Comparison of ENCODE assay signal across 1 cellular context in the genomic region with DNA sequence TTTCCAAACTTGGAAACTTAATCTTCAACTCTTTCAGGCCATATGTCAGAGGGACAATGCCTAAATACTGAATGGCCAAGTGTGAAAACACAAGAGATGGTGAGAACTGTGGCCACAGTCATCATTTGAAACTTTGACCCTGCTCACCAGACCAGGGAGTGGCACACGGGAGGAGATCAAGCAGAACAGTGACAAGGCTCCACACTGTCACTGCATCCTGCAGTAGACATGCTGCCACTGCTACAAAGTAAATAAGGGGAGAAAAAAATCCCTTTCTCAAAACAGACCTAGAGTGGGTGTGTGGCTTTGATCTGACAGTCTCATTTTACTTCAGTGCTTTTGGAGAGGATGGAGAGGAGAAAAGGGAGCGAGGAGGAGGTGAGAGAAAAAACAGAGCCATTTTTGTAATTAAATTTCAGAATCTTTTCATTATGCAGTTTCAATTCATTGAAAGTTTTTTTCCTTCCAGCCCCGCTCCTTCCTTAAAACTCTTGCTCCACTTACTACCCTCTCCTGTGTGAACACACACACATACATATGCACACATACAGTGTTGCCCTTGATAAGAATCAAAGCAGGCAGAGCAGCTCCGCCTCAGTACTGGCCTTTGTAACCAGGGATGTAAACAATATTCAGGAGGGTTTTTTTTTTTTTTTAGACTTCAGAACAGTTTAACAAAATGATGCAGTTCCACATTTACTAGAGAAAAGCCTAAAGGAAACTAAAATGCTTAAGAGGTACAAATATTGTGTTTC.
A peak's percentile ranks its signal among the peaks of the same experiment; 100 is the strongest.
TF ChIP-seq lines count a peak whose summit lies in the region.

No MANE protein-coding gene starts in this region.

TF ChIP-seq in GM12878, 131 proteins besides CTCF, POLR2A, EP300 and RAD21 (continued from another document and continues in another):
- TF ChIP-seq ZNF207 (IDR thresholded peaks at IDR 0.05; ENCODE audit: borderline replicate concordance) (no peak), HDAC2 (IDR thresholded peaks at IDR 0.05) (no peak), CREM (IDR thresholded peaks at IDR 0.05; ENCODE audit: low read depth) (peak; percentile 48; the same call in 1 of the 2 replicates), SUPT20H (IDR thresholded peaks at IDR 0.05; ENCODE audit: borderline replicate concordance, control insufficient read depth, low read depth, low read length) (no peak), EED (IDR thresholded peaks at IDR 0.05; ENCODE audit: low read depth) (peak; percentile 61; the same call in 1 of the 2 replicates), MTA3 (IDR thresholded peaks at IDR 0.05; ENCODE audit: borderline replicate concordance, low read length) (peak; percentile 49; the same call in 1 of the 2 replicates), BCLAF1 (IDR thresholded peaks at IDR 0.05) (no peak), ZNF274 (IDR thresholded peaks at IDR 0.05; ENCODE audit: insufficient read depth, insufficient read length) (no peak), MYC (IDR thresholded peaks at IDR 0.05; ENCODE audit: insufficient read depth, insufficient read length, insufficient replicate concordance, low read length, severe bottlenecking) (no peak), EGR1 (IDR thresholded peaks at IDR 0.05; ENCODE audit: borderline replicate concordance in 1 of 2, low read depth in 2 of 2, low read length in 2 of 2) (0 out of 3 replicates have a peak, but pooled peaks of 1 of the 2 experiments have one; percentile 19), IKZF2 (IDR thresholded peaks at IDR 0.05) (peak; percentile 52 to 70; a peak in 2 of 4 replicates), POLR2AphosphoS2 (IDR thresholded peaks at IDR 0.05; ENCODE audit: low read depth, low read length) (no peak), CBFB (IDR thresholded peaks at IDR 0.05; ENCODE audit: low read depth) (0 out of 2 replicates have a peak, but pooled peaks have one; percentile 38), NR2C2 (IDR thresholded peaks at IDR 0.05; ENCODE audit: borderline replicate concordance, control insufficient read depth, insufficient read length, low read depth) (no peak), MEF2B (IDR thresholded peaks at IDR 0.05; ENCODE audit: partially characterized antibody, poor library complexity, severe bottlenecking) (no peak), PAX8 (IDR thresholded peaks at IDR 0.05) (no peak), RFX5 (IDR thresholded peaks at IDR 0.05; ENCODE audit: low read depth, low read length) (no peak), NKRF (conservative IDR thresholded peaks at IDR 0.05) (no peak), RCOR1 (conservative IDR thresholded peaks at IDR 0.05; ENCODE audit: low read depth, low read length) (no peak), CREB1 (IDR thresholded peaks at IDR 0.05; ENCODE audit: low read depth) (0 out of 2 replicates have a peak, but pooled peaks have one; percentile 34), MLLT1 (IDR thresholded peaks at IDR 0.05) (0 out of 2 replicates have a peak, but pooled peaks have one; percentile 37), CHD4 (IDR thresholded peaks at IDR 0.05) (no peak), POU2F2 (IDR thresholded peaks at IDR 0.05; ENCODE audit: borderline replicate concordance, low read depth, low read length) (no peak), PAX5 (IDR thresholded peaks at IDR 0.05; ENCODE audit: borderline replicate concordance, low read depth, low read length) (peak; percentile 83), NR2C1 (IDR thresholded peaks at IDR 0.05) (no peak), SUZ12 (IDR thresholded peaks at IDR 0.05; ENCODE audit: unreplicated experiment) (no peak), ESRRA (IDR thresholded peaks at IDR 0.05; ENCODE audit: low read length) (no peak), ELK1 (IDR thresholded peaks at IDR 0.05; ENCODE audit: low read depth, low read length) (no peak), SMC3 (IDR thresholded peaks at IDR 0.05; ENCODE audit: borderline replicate concordance, low read length) (no peak)
- TF ChIP-seq, protein P1, sequence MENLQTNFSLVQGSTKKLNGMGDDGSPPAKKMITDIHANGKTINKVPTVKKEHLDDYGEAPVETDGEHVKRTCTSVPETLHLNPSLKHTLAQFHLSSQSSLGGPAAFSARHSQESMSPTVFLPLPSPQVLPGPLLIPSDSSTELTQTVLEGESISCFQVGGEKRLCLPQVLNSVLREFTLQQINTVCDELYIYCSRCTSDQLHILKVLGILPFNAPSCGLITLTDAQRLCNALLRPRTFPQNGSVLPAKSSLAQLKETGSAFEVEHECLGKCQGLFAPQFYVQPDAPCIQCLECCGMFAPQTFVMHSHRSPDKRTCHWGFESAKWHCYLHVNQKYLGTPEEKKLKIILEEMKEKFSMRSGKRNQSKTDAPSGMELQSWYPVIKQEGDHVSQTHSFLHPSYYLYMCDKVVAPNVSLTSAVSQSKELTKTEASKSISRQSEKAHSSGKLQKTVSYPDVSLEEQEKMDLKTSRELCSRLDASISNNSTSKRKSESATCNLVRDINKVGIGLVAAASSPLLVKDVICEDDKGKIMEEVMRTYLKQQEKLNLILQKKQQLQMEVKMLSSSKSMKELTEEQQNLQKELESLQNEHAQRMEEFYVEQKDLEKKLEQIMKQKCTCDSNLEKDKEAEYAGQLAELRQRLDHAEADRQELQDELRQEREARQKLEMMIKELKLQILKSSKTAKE (IDR thresholded peaks at IDR 0.05; ENCODE audit: low read depth, poor library complexity, severe bottlenecking) = peak; percentile 68
- TF ChIP-seq, protein P2, sequence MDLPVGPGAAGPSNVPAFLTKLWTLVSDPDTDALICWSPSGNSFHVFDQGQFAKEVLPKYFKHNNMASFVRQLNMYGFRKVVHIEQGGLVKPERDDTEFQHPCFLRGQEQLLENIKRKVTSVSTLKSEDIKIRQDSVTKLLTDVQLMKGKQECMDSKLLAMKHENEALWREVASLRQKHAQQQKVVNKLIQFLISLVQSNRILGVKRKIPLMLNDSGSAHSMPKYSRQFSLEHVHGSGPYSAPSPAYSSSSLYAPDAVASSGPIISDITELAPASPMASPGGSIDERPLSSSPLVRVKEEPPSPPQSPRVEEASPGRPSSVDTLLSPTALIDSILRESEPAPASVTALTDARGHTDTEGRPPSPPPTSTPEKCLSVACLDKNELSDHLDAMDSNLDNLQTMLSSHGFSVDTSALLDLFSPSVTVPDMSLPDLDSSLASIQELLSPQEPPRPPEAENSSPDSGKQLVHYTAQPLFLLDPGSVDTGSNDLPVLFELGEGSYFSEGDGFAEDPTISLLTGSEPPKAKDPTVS (IDR thresholded peaks at IDR 0.05; ENCODE audit: low read depth, low read length) = no peak
- TF ChIP-seq, protein P3, sequence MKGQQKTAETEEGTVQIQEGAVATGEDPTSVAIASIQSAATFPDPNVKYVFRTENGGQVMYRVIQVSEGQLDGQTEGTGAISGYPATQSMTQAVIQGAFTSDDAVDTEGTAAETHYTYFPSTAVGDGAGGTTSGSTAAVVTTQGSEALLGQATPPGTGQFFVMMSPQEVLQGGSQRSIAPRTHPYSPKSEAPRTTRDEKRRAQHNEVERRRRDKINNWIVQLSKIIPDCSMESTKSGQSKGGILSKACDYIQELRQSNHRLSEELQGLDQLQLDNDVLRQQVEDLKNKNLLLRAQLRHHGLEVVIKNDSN (IDR thresholded peaks at IDR 0.05; ENCODE audit: borderline replicate concordance, extremely low read length, insufficient read depth, low read depth, low read length) = no peak
- TF ChIP-seq, protein P4, sequence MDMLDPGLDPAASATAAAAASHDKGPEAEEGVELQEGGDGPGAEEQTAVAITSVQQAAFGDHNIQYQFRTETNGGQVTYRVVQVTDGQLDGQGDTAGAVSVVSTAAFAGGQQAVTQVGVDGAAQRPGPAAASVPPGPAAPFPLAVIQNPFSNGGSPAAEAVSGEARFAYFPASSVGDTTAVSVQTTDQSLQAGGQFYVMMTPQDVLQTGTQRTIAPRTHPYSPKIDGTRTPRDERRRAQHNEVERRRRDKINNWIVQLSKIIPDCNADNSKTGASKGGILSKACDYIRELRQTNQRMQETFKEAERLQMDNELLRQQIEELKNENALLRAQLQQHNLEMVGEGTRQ (IDR thresholded peaks at IDR 0.05; ENCODE audit: borderline replicate concordance, low read depth, low read length) = no peak
- TF ChIP-seq, protein P5, sequence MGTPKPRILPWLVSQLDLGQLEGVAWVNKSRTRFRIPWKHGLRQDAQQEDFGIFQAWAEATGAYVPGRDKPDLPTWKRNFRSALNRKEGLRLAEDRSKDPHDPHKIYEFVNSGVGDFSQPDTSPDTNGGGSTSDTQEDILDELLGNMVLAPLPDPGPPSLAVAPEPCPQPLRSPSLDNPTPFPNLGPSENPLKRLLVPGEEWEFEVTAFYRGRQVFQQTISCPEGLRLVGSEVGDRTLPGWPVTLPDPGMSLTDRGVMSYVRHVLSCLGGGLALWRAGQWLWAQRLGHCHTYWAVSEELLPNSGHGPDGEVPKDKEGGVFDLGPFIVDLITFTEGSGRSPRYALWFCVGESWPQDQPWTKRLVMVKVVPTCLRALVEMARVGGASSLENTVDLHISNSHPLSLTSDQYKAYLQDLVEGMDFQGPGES (IDR thresholded peaks at IDR 0.05) = no peak
- TF ChIP-seq, protein P6, sequence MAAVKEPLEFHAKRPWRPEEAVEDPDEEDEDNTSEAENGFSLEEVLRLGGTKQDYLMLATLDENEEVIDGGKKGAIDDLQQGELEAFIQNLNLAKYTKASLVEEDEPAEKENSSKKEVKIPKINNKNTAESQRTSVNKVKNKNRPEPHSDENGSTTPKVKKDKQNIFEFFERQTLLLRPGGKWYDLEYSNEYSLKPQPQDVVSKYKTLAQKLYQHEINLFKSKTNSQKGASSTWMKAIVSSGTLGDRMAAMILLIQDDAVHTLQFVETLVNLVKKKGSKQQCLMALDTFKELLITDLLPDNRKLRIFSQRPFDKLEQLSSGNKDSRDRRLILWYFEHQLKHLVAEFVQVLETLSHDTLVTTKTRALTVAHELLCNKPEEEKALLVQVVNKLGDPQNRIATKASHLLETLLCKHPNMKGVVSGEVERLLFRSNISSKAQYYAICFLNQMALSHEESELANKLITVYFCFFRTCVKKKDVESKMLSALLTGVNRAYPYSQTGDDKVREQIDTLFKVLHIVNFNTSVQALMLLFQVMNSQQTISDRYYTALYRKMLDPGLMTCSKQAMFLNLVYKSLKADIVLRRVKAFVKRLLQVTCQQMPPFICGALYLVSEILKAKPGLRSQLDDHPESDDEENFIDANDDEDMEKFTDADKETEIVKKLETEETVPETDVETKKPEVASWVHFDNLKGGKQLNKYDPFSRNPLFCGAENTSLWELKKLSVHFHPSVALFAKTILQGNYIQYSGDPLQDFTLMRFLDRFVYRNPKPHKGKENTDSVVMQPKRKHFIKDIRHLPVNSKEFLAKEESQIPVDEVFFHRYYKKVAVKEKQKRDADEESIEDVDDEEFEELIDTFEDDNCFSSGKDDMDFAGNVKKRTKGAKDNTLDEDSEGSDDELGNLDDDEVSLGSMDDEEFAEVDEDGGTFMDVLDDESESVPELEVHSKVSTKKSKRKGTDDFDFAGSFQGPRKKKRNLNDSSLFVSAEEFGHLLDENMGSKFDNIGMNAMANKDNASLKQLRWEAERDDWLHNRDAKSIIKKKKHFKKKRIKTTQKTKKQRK (IDR thresholded peaks at IDR 0.05; ENCODE audit: low read depth, low read length) = no peak
